In the genomic region with DNA sequence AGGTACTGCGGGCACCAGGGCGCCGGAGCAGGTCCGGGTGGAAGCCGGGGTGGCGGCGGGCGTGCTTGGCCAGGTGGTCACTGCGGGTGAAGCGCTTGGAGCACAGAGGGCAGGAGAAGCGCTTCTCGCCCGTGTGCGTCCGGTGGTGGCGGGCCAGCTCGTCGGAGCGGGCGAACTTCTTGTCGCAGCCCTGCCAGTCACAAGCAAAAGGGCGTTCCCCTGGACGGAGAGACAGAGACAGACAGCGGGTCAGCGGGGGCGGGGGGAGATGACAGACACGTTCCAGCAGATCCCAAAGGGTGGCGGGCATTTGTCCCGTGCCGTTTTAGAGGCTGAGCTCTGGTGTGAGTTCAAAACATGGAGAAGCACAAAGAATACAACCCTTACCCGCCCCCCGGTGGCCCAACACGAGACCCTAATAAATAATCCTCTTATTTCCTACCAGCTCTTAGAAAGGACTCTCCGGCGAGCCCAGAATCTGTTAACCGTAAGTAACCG, we compare ENCODE assay signal across 8 cellular contexts. TPM values are rescaled to one million over a fixed set of nuclear protein-coding genes. Genes with fewer than 3 reads are reported as not detected.
DNase-seq lines count a peak whose midpoint lies in the region; ATAC-seq and TF ChIP-seq lines count a peak whose summit lies in the region.

No MANE protein-coding gene starts in this region.

- peak overlapping the region; percentile 92 for H3K27ac Mint-ChIP-seq in activated naive CD4-positive, alpha-beta T cell treated with anti-CD3 and anti-CD28 coated beads, Interleukin-2, amount 10 ng/mL, durations not matched to agents 7 days and 5 days

- CTCF ChIA-PET in activated naive CD4-positive, alpha-beta T cell treated with anti-CD3 and anti-CD28 coated beads, Interleukin-2, amount 10 ng/mL, durations not matched to agents 7 days and 5 days (lab: Charles Lee), result interaction anchor here (1.6 kb wide), 1 partner anchor 10 kb away, joined by 3 read pairs; no protein-coding TSS in a partner anchor

- peaks cover 70% of the 10 kb centered on the region for H3K4me1 Mint-ChIP-seq in activated naive CD4-positive, alpha-beta T cell treated with anti-CD3 and anti-CD28 coated beads, Interleukin-2, amount 10 ng/mL, durations not matched to agents 7 days and 5 days

- peaks cover 56% of the 10 kb centered on the region for H3K4me1 ChIP-seq in body of pancreas
- peaks cover 0 to 43% (median 10%) of the 10 kb centered on the region in 4 donors for H3K4me1 ChIP-seq in right lobe of liver
- H3K4me1 ChIP-seq in uterus, result peaks cover 0 to 26% of the 10 kb centered on the region in 2 donors

- peak overlapping the region; percentile 75 for H3K4me3 Mint-ChIP-seq in activated naive CD4-positive, alpha-beta T cell treated with anti-CD3 and anti-CD28 coated beads, Interleukin-2, amount 10 ng/mL, durations not matched to agents 7 days and 5 days

- H3K27me3 ChIP-seq in body of pancreas (no peaks in the 10 kb centered on the region), right lobe of liver (no peaks in the 10 kb centered on the region), uterus (no peaks in the 10 kb centered on the region)

- no peaks in the 10 kb centered on the region for H3K9me3 ChIP-seq in body of pancreas
- H3K9me3 ChIP-seq in right lobe of liver, result no peaks in the 10 kb centered on the region
- H3K9me3 ChIP-seq in uterus, result no peaks in the 10 kb centered on the region

- TF ChIP-seq CTCF in body of pancreas (IDR thresholded peaks at IDR 0.05) (no peak), right lobe of liver (IDR thresholded peaks at IDR 0.05) (no peak), uterus (IDR thresholded peaks at IDR 0.05) (no peak)

- H3K36me3 ChIP-seq in body of pancreas (replicated peaks in 1 of 2; ENCODE audit: insufficient read depth in 1 of 2, low read depth in 2 of 2) (no peaks in the 10 kb centered on the region), right lobe of liver (no peaks in the 10 kb centered on the region), uterus (no peaks in the 10 kb centered on the region)

- TF ChIP-seq POLR2A in body of pancreas (IDR thresholded peaks at IDR 0.05), result no peak
- no peak for TF ChIP-seq POLR2A in right lobe of liver (IDR thresholded peaks at IDR 0.05)
- TF ChIP-seq POLR2A in uterus (IDR thresholded peaks at IDR 0.05), result no peak

- H3K36me3 Mint-ChIP-seq in activated naive CD4-positive, alpha-beta T cell treated with anti-CD3 and anti-CD28 coated beads, Interleukin-2, amount 10 ng/mL, durations not matched to agents 7 days and 5 days, result peaks cover 3% of the 10 kb centered on the region

- intact Hi-C loops in body of pancreas (cut with DNase I) (no loop called here), right lobe of liver (cut with DNase I) (no loop called here), uterus (cut with DNase I; ENCODE audit: low total_unique reads) (no loop called here)

- H3K9me3 Mint-ChIP-seq in activated naive CD4-positive, alpha-beta T cell treated with anti-CD3 and anti-CD28 coated beads, Interleukin-2, amount 10 ng/mL, durations not matched to agents 7 days and 5 days, result no peaks in the 10 kb centered on the region

- no peak for ATAC-seq in body of pancreas
- no peak for ATAC-seq in right lobe of liver

- peak overlapping the region in 3 of 4 donors; percentile 16 to 88 (median 86) for H3K27ac ChIP-seq in body of pancreas
- H3K27ac ChIP-seq in right lobe of liver, result peak overlapping the region; percentile 40 to 53 (median 46)
- H3K27ac ChIP-seq in uterus, result peak overlapping the region; percentile 37 to 41

- no peaks in the 10 kb centered on the region for H3K27me3 Mint-ChIP-seq in activated naive CD4-positive, alpha-beta T cell treated with anti-CD3 and anti-CD28 coated beads, Interleukin-2, amount 10 ng/mL, durations not matched to agents 7 days and 5 days

- 83 to 84% methylated on average over 18 to 32 of the region's 37 CpGs for WGBS in body of pancreas, 2 donors
- WGBS in right lobe of liver (ENCODE audit: insufficient coverage, low coverage, low lambda C conversion rate, missing lambda C conversion rate), result 47% methylated on average over 11 of the region's 37 CpGs

- no peak for DNase-seq in activated naive CD4-positive, alpha-beta T cell treated with anti-CD3 and anti-CD28 coated beads, Interleukin-2, amount 10 ng/mL, durations not matched to agents 7 days and 5 days
- no peak for DNase-seq in activated naive CD4-positive, alpha-beta T cell treated with anti-CD3 and anti-CD28 coated beads, Interleukin-2, amount 50 U/mL, for 16 hours
- DNase-seq in body of pancreas, result no peak
- peak in 2 of 3 donors; percentile 59 to 65 for DNase-seq in right lobe of liver
- DNase-seq in uterus, result no peak
- DNase-seq in epidermal melanocyte (ENCODE audit: insufficient read length, low spot score), result no peak
- no peak for DNase-seq in DMS79 (lab: John Stamatoyannopoulos, UW)
- no peak for DNase-seq in NCI-H69 (lab: John Stamatoyannopoulos, UW)

- H3K4me3 ChIP-seq in body of pancreas (no peak overlapping the region), right lobe of liver (no peak overlapping the region), uterus (no peak overlapping the region)

RNA-seq across cellular contexts. Expression of a gene that starts 6.3 kb away (rescaled TPM):
- total RNA-seq in body of pancreas (10 to 100 TPM; 16.6 to 19.8 TPM), right lobe of liver (10 to 100 TPM in 4 of 6 experiments, 1 to 10 TPM in 2; 8.0 to 17.7 (median 12.6) TPM), uterus (10 to 100 TPM in 2 of 4 donors, 1 to 10 TPM in 2; 1.5 to 67.4 (median 25.1) TPM)

RNA-seq across cellular contexts. Expression of a gene that starts 8.8 kb away (rescaled TPM):
- total RNA-seq in body of pancreas, result 1 to 10 TPM; 2.3 to 3.6 TPM
- 10 to 100 TPM in 5 of 6 experiments, 1 to 10 TPM in 1; 9.9 to 23.6 (median 10.8) TPM for total RNA-seq in right lobe of liver
- total RNA-seq in uterus, result 10 to 100 TPM in 1 of 4 donors, 1 to 10 TPM in 1, under 1 TPM in 1, not detected in 1; 0.26 to 17.7 (median 3.9) TPM

RNA-seq across cellular contexts. Expression of a gene that starts 30.7 kb away (rescaled TPM):
- 100 to 1,000 TPM in 1 of 2 donors, 10 to 100 TPM in 1; 56.8 to 100 TPM for total RNA-seq in body of pancreas
- 10 to 100 TPM; 20.4 to 49.5 (median 23.5) TPM for total RNA-seq in right lobe of liver
- total RNA-seq in uterus, result 100 to 1,000 TPM in 1 of 4 donors, 10 to 100 TPM in 3; 33.8 to 142 (median 63.7) TPM

RNA-seq across cellular contexts. Expression of a gene that starts 42.5 kb away (rescaled TPM):
- total RNA-seq in body of pancreas (under 1 TPM in 1 of 2 donors, not detected in 1; 0.52 TPM), right lobe of liver (1 to 10 TPM in 5 of 6 experiments, under 1 TPM in 1; 0.86 to 5.7 (median 3.1) TPM), uterus (1 to 10 TPM in 3 of 4 donors, not detected in 1; 1.0 to 3.3 (median 1.7) TPM)

RNA-seq across cellular contexts. Expression of a gene that starts 50.6 kb away (rescaled TPM):
- total RNA-seq in body of pancreas (10 to 100 TPM; 10.5 to 13.7 TPM), right lobe of liver (1 to 10 TPM; 1.8 to 5.3 (median 2.7) TPM), uterus (1 to 10 TPM; 1.0 to 5.5 (median 2.8) TPM)

Comparison
In these comparisons a context has a peak if more than half of its experiments do, and no peak if none do; other contexts are left out.
1. DNase-seq: peak in right lobe of liver (2 of 3); none in activated naive CD4-positive, alpha-beta T cell treated with anti-CD3 and anti-CD28 coated beads, Interleukin-2, amount 10 ng/mL, durations not matched to agents 7 days and 5 days (single experiment), activated naive CD4-positive, alpha-beta T cell treated with anti-CD3 and anti-CD28 coated beads, Interleukin-2, amount 50 U/mL, for 16 hours (single experiment), body of pancreas (0 of 4), uterus (0 of 2), epidermal melanocyte (single experiment), DMS79 (single experiment) and NCI-H69 (single experiment).
2. Peak in every context shown above with its lines, with median percentiles within 50 percentile points of each other: H3K27ac ChIP-seq.